Comparison of ENCODE assay signal across 1 cellular context in genomic region chr14:99559286-99559990, GRCh38.
TF ChIP-seq lines count a peak whose summit lies in the region.

No MANE protein-coding gene starts in this region.

TF ChIP-seq in HepG2, 621 proteins besides CTCF, POLR2A, EP300 and RAD21:
- no peak for TF ChIP-seq MAF1 (CRISPR knock-in tag; IDR thresholded peaks at IDR 0.05; ENCODE audit: borderline replicate concordance)
- TF ChIP-seq ETV6 (CRISPR knock-in tag; conservative IDR thresholded peaks at IDR 0.05): no peak
- TF ChIP-seq MXI1 (IDR thresholded peaks at IDR 0.05; ENCODE audit: borderline replicate concordance, low read depth, low read length): no peak
- no peak for TF ChIP-seq ARNT2 (CRISPR knock-in tag; IDR thresholded peaks at IDR 0.05; ENCODE audit: low read depth)
- TF ChIP-seq ZFP36L1 (CRISPR knock-in tag; IDR thresholded peaks at IDR 0.05): no peak
- TF ChIP-seq STAG1 (CRISPR knock-in tag; IDR thresholded peaks at IDR 0.05): no peak
- TF ChIP-seq MBNL3 (CRISPR knock-in tag; conservative IDR thresholded peaks at IDR 0.05): no peak
- TF ChIP-seq CSRNP1 (CRISPR knock-in tag; IDR thresholded peaks at IDR 0.05): no peak
- TF ChIP-seq ZNF354B (CRISPR knock-in tag; IDR thresholded peaks at IDR 0.05): no peak
- TF ChIP-seq ZHX2 (IDR thresholded peaks at IDR 0.05; ENCODE audit: low read depth): no peak
- TF ChIP-seq ZHX2 (CRISPR knock-in tag; IDR thresholded peaks at IDR 0.05; ENCODE audit: borderline replicate concordance): no peak
- TF ChIP-seq HMGXB3 (CRISPR knock-in tag; IDR thresholded peaks at IDR 0.05; ENCODE audit: borderline replicate concordance): no peak
- no peak for TF ChIP-seq ZBTB40 (IDR thresholded peaks at IDR 0.05)
- no peak for TF ChIP-seq ZBTB40 (CRISPR knock-in tag; IDR thresholded peaks at IDR 0.05)
- TF ChIP-seq RORA (CRISPR knock-in tag; IDR thresholded peaks at IDR 0.05): no peak
- no peak for TF ChIP-seq MAFG (CRISPR knock-in tag; IDR thresholded peaks at IDR 0.05)
- TF ChIP-seq ARNTL (CRISPR knock-in tag; IDR thresholded peaks at IDR 0.05): no peak
- no peak for TF ChIP-seq SETDB1 (CRISPR knock-in tag; IDR thresholded peaks at IDR 0.05; ENCODE audit: borderline replicate concordance)
- TF ChIP-seq KDM4B (CRISPR knock-in tag; IDR thresholded peaks at IDR 0.05): no peak
- no peak for TF ChIP-seq BHLHE40 (IDR thresholded peaks at IDR 0.05; ENCODE audit: low read length)
- TF ChIP-seq U2AF1 (optimal IDR thresholded peaks at IDR 0.05; ENCODE audit: low read depth, low read length): no peak
